In genomic region chr17:7133424-7133823, GRCh38 we compare ENCODE assay signal across 8 cellular contexts. TPM values are rescaled to one million over a fixed set of nuclear protein-coding genes. Genes with fewer than 3 reads are reported as not detected.
A peak's percentile ranks its signal among the peaks of the same experiment; 100 is the strongest.
DNase-seq lines count a peak whose midpoint lies in the region; ATAC-seq and TF ChIP-seq lines count a peak whose summit lies in the region.

No MANE protein-coding gene starts in this region.

- DNase-seq in CMK (ENCODE audit: low read depth) (peak; percentile 9), NCI-H69 (lab: John Stamatoyannopoulos, UW) (peak; percentile 7), kidney epithelial cell (ENCODE audit: low read depth) (no peak), mesothelial cell of epicardium (ENCODE audit: low spot score in 2 of 2, unreplicated experiment in 2 of 2) (no peak)
- peak; percentile 18 for DNase-seq in activated effector memory CD4-positive, alpha-beta T cell treated with Interleukin-2 at 50 U/mL for 16 hours
- DNase-seq in stimulated activated naive CD4-positive, alpha-beta T cell treated with Interleukin-2 at 50 U/mL for 16 hours (lab: John Stamatoyannopoulos, UW) = peak; percentile 46

- no peak overlapping the region for H3K4me3 ChIP-seq in kidney epithelial cell (ENCODE audit: low read depth, low read length)

- H3K36me3 Mint-ChIP-seq in mesothelial cell of epicardium = no peaks in the 10 kb centered on the region

- TF ChIP-seq CTCF in kidney epithelial cell (IDR thresholded peaks at IDR 0.05; ENCODE audit: insufficient read depth, low read length, poor library complexity, severe bottlenecking) = peak; percentile 39
- TF ChIP-seq CTCF in mesothelial cell of epicardium (IDR thresholded peaks at IDR 0.05; ENCODE audit: unreplicated experiment) = no peak

- ATAC-seq in GM19035 (IDR thresholded peaks at IDR 0.05; ENCODE audit: unreplicated experiment) = no peak
- ATAC-seq in HG02610 (IDR thresholded peaks at IDR 0.05; ENCODE audit: unreplicated experiment) = no peak

- no peak overlapping the region for H3K27ac Mint-ChIP-seq in mesothelial cell of epicardium

- no peaks in the 10 kb centered on the region for H3K36me3 ChIP-seq in kidney epithelial cell (ENCODE audit: control insufficient read depth, insufficient read depth, low read length)

- H3K4me1 Mint-ChIP-seq in mesothelial cell of epicardium = peaks cover 28% of the 10 kb centered on the region

- H3K27me3 ChIP-seq in kidney epithelial cell (ENCODE audit: control insufficient read depth, insufficient read depth, low read length) = peaks cover 31% of the 10 kb centered on the region

- no peaks in the 10 kb centered on the region for H3K9me3 Mint-ChIP-seq in mesothelial cell of epicardium

- no peak overlapping the region for H3K4me3 Mint-ChIP-seq in mesothelial cell of epicardium

- peaks cover 9% of the 10 kb centered on the region for H3K27me3 Mint-ChIP-seq in mesothelial cell of epicardium (ENCODE audit: low read depth)

RNA-seq across cellular contexts. Expression of gene ASGR2, which starts 18.8 kb away (rescaled TPM):
- total RNA-seq in kidney epithelial cell (not detected in 2 replicates), mesothelial cell of epicardium (not detected in 3 replicates)

RNA-seq across cellular contexts. Expression of gene ASGR1, which starts 45.7 kb away (rescaled TPM):
- total RNA-seq in kidney epithelial cell (6.9 and 9.0 TPM in 2 replicates), mesothelial cell of epicardium (15.9 to 19.7 TPM (median 16.5 TPM) in 3 replicates)

RNA-seq across cellular contexts. Expression of gene CLEC10A, which starts 53.4 kb away (rescaled TPM):
- not detected in 2 replicates for total RNA-seq in kidney epithelial cell
- total RNA-seq in mesothelial cell of epicardium = not detected in 3 replicates

Comparison
In these comparisons a context has a peak if more than half of its experiments do, and no peak if none do; other contexts are left out.
1. DNase-seq: peak in CMK (single experiment), NCI-H69 (single experiment), activated effector memory CD4-positive, alpha-beta T cell treated with Interleukin-2 at 50 U/mL for 16 hours (single experiment) and stimulated activated naive CD4-positive, alpha-beta T cell treated with Interleukin-2 at 50 U/mL for 16 hours (single experiment); none in kidney epithelial cell (single experiment) and mesothelial cell of epicardium (0 of 2).